In the genomic region with DNA sequence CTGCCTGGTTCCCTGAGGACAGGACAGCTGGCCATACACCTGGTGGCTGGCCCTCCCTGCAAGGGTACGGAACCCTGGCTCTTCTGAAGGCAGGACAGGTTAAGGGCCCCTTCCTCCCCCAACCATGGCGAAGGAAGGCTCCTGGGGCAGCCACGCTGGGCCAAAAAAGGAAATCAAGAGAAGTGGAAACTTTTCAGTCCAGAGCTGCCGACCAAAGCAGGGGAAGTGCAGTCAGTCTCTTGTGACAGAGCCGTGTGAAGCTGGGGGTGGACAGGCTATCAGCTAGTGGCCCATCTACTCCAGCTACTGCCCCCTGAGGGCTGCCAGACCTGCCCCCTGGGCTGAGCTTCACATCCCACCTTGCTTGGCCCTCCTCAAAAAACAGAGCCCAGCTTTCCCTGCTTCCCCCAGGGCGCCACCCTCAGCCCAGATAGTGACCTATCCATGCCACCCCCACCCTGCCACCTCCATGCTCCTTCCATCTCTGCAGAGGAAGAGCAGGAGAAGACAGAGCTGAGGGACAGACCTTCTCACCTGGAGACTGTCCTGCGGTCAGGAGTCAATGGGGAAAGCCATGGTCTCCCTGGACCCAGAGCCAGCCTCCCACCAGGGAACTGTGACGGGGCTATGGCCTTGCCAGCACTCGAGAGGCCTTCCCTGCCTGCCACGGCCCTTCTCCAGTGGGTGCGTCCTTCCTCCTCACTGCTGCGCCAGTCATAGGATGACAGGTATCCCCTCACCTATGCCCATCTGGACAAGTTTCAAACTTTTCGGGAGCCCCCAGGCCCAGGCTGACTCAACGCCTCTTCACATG, we compare ENCODE assay signal across 10 cellular contexts. TPM values are rescaled to one million over a fixed set of nuclear protein-coding genes. Genes with fewer than 3 reads are reported as not detected.
DNase-seq lines count a peak whose midpoint lies in the region; ATAC-seq and TF ChIP-seq lines count a peak whose summit lies in the region.
"Had no signal": no experiment of that assay in that cellular context is flagged by ENCODE, and none has a peak within 500 bp of the region (broad histone marks: within the 10 kb centered on the region; RNA-seq: fewer than 3 reads in every experiment).

No MANE protein-coding gene starts in this region.

- H3K27me3 Mint-ChIP-seq in activated CD8-positive, alpha-beta T cell treated with anti-CD3 and anti-CD28 coated beads, Interleukin-2, amount 10 ng/mL, durations not matched to agents 7 days and 5 days (ENCODE audit: low read depth) = no peaks in the 10 kb centered on the region
- H3K27me3 Mint-ChIP-seq in nephron progenitor cell (ENCODE audit: low read depth, poor library complexity) = peaks cover 12% of the 10 kb centered on the region

- H3K36me3 Mint-ChIP-seq in activated CD8-positive, alpha-beta T cell treated with anti-CD3 and anti-CD28 coated beads, Interleukin-2, amount 10 ng/mL, durations not matched to agents 7 days and 5 days (ENCODE audit: low read depth) = peaks cover 14% of the 10 kb centered on the region
- peaks cover 4% of the 10 kb centered on the region for H3K36me3 Mint-ChIP-seq in nephron progenitor cell (ENCODE audit: low read depth)

- peaks cover 15% of the 10 kb centered on the region for H3K27me3 ChIP-seq in HL-60 (ENCODE audit: insufficient read depth, poor library complexity, severe bottlenecking)

- peak; percentile 23 for TF ChIP-seq CTCF in GM10266 (IDR thresholded peaks at IDR 0.05; ENCODE audit: control insufficient read depth, insufficient read depth, low read depth, missing control alignments)
- no peak for TF ChIP-seq CTCF in HL-60 (IDR thresholded peaks at IDR 0.05; ENCODE audit: insufficient read depth, low read length)
- TF ChIP-seq CTCF in nephron progenitor cell (IDR thresholded peaks at IDR 0.05) = no peak

- H3K27ac Mint-ChIP-seq in activated CD8-positive, alpha-beta T cell treated with anti-CD3 and anti-CD28 coated beads, Interleukin-2, amount 10 ng/mL, durations not matched to agents 7 days and 5 days = peak overlapping the region; percentile 79
- H3K27ac Mint-ChIP-seq in nephron progenitor cell = peak overlapping the region; percentile 78

- CTCF ChIA-PET in activated CD8-positive, alpha-beta T cell treated with anti-CD3 and anti-CD28 coated beads, Interleukin-2, amount 10 ng/mL, durations not matched to agents 7 days and 5 days (lab: Charles Lee) = interaction anchor here (0.6 to 27.0 kb wide), 3 partner anchors 10 to 154 kb away, joined by 3 to 677 read pairs (median 3); no protein-coding TSS in a partner anchor

- H3K4me3 ChIP-seq in HL-60 (replicated peaks; ENCODE audit: insufficient read depth, low read length) = no peak overlapping the region

- no peaks in the 10 kb centered on the region for H3K9me3 Mint-ChIP-seq in activated CD8-positive, alpha-beta T cell treated with anti-CD3 and anti-CD28 coated beads, Interleukin-2, amount 10 ng/mL, durations not matched to agents 7 days and 5 days (ENCODE audit: insufficient read depth)
- H3K9me3 Mint-ChIP-seq in nephron progenitor cell = no peaks in the 10 kb centered on the region
- H3K9me3 Mint-ChIP-seq: nephron had no signal

- peak overlapping the region; percentile 36 for H3K27ac ChIP-seq in HL-60 (replicated peaks)

- DNase-seq in GM10266 (ENCODE audit: extremely low spot score) (no peak), HL-60 (ENCODE audit: low read depth in 1 of 2, low spot score in 1 of 2) (peak in 1 of 2 experiments; percentile 57), nephron progenitor cell (no peak), GM19238 (ENCODE audit: insufficient read length, low spot score) (no peak), GM19240 (ENCODE audit: insufficient read length, low spot score) (no peak), NCI-H748 (lab: John Stamatoyannopoulos, UW; ENCODE audit: unreplicated experiment) (no peak)
- no peak for DNase-seq in activated CD8-positive, alpha-beta T cell treated with anti-CD3 and anti-CD28 coated beads, Interleukin-2, amount 10 ng/mL, durations not matched to agents 7 days and 5 days
- DNase-seq: EL had no signal

- ATAC-seq in activated CD8-positive, alpha-beta T cell treated with anti-CD3 and anti-CD28 coated beads, Interleukin-2, amount 10 ng/mL, durations not matched to agents 7 days and 5 days = no peak
- ATAC-seq: esophagus mucosa had no signal

- H3K4me1 Mint-ChIP-seq in activated CD8-positive, alpha-beta T cell treated with anti-CD3 and anti-CD28 coated beads, Interleukin-2, amount 10 ng/mL, durations not matched to agents 7 days and 5 days (ENCODE audit: low read depth) = peaks cover 76% of the 10 kb centered on the region
- peaks cover 79% of the 10 kb centered on the region for H3K4me1 Mint-ChIP-seq in nephron progenitor cell

- POLR2A ChIA-PET in activated CD8-positive, alpha-beta T cell treated with anti-CD3 and anti-CD28 coated beads, Interleukin-2, amount 10 ng/mL, durations not matched to agents 7 days and 5 days (lab: Charles Lee) = interaction anchor here (1.0 to 3.7 kb wide), 3 partner anchors 23 to 47 kb away, joined by 3 to 29 read pairs (median 3); no protein-coding TSS in a partner anchor

- H3K4me3 Mint-ChIP-seq in activated CD8-positive, alpha-beta T cell treated with anti-CD3 and anti-CD28 coated beads, Interleukin-2, amount 10 ng/mL, durations not matched to agents 7 days and 5 days = no peak overlapping the region
- no peak overlapping the region for H3K4me3 Mint-ChIP-seq in nephron progenitor cell

RNA-seq across cellular contexts. Expression of a gene that starts 4.6 kb away (rescaled TPM):
- total RNA-seq in activated CD8-positive, alpha-beta T cell treated with anti-CD3 and anti-CD28 coated beads, Interleukin-2, amount 10 ng/mL, durations not matched to agents 7 days and 5 days = 10 to 100 TPM; 16.1 to 16.9 TPM

RNA-seq across cellular contexts. Expression of a gene that starts 31.8 kb away (rescaled TPM):
- total RNA-seq in activated CD8-positive, alpha-beta T cell treated with anti-CD3 and anti-CD28 coated beads, Interleukin-2, amount 10 ng/mL, durations not matched to agents 7 days and 5 days = 10 to 100 TPM; 60.8 to 71.4 TPM
